1 cellular context compared by ENCODE assay signal in the genomic region with DNA sequence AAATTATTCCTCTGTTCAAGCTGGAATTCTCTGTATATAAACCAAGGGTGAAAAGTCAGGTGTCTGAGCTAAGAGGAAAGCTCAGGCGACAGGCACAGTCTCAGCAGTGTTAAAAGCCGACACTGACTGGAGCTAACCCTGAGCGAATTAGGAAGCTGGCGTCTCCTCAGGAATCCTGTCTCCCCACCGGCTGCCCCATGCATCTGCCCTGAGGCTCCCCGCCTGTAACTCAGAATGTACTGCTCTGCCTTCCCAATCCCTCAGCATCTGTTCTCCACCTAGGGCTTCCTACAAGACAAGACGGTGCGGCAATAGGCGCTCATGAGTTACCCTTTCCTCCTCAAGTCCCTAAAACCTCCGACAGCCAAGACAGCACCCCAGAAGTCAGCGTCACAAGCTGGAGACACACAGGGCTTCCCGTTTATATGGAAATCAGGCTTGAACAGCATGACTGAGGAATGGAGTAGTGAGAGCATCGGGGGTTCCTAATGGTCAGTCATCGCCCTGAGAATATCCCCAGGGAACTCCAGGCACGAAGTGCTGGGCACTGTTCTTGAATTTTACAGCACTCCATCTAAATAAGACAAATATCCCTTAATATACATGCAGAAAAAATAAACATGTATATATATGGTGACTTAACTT.
TF ChIP-seq lines count a peak whose summit lies in the region.

No MANE protein-coding gene starts in this region.

TF ChIP-seq in GM23338, 12 proteins besides CTCF, POLR2A, EP300 and RAD21 (continued from another document):
- TF ChIP-seq, protein P1, sequence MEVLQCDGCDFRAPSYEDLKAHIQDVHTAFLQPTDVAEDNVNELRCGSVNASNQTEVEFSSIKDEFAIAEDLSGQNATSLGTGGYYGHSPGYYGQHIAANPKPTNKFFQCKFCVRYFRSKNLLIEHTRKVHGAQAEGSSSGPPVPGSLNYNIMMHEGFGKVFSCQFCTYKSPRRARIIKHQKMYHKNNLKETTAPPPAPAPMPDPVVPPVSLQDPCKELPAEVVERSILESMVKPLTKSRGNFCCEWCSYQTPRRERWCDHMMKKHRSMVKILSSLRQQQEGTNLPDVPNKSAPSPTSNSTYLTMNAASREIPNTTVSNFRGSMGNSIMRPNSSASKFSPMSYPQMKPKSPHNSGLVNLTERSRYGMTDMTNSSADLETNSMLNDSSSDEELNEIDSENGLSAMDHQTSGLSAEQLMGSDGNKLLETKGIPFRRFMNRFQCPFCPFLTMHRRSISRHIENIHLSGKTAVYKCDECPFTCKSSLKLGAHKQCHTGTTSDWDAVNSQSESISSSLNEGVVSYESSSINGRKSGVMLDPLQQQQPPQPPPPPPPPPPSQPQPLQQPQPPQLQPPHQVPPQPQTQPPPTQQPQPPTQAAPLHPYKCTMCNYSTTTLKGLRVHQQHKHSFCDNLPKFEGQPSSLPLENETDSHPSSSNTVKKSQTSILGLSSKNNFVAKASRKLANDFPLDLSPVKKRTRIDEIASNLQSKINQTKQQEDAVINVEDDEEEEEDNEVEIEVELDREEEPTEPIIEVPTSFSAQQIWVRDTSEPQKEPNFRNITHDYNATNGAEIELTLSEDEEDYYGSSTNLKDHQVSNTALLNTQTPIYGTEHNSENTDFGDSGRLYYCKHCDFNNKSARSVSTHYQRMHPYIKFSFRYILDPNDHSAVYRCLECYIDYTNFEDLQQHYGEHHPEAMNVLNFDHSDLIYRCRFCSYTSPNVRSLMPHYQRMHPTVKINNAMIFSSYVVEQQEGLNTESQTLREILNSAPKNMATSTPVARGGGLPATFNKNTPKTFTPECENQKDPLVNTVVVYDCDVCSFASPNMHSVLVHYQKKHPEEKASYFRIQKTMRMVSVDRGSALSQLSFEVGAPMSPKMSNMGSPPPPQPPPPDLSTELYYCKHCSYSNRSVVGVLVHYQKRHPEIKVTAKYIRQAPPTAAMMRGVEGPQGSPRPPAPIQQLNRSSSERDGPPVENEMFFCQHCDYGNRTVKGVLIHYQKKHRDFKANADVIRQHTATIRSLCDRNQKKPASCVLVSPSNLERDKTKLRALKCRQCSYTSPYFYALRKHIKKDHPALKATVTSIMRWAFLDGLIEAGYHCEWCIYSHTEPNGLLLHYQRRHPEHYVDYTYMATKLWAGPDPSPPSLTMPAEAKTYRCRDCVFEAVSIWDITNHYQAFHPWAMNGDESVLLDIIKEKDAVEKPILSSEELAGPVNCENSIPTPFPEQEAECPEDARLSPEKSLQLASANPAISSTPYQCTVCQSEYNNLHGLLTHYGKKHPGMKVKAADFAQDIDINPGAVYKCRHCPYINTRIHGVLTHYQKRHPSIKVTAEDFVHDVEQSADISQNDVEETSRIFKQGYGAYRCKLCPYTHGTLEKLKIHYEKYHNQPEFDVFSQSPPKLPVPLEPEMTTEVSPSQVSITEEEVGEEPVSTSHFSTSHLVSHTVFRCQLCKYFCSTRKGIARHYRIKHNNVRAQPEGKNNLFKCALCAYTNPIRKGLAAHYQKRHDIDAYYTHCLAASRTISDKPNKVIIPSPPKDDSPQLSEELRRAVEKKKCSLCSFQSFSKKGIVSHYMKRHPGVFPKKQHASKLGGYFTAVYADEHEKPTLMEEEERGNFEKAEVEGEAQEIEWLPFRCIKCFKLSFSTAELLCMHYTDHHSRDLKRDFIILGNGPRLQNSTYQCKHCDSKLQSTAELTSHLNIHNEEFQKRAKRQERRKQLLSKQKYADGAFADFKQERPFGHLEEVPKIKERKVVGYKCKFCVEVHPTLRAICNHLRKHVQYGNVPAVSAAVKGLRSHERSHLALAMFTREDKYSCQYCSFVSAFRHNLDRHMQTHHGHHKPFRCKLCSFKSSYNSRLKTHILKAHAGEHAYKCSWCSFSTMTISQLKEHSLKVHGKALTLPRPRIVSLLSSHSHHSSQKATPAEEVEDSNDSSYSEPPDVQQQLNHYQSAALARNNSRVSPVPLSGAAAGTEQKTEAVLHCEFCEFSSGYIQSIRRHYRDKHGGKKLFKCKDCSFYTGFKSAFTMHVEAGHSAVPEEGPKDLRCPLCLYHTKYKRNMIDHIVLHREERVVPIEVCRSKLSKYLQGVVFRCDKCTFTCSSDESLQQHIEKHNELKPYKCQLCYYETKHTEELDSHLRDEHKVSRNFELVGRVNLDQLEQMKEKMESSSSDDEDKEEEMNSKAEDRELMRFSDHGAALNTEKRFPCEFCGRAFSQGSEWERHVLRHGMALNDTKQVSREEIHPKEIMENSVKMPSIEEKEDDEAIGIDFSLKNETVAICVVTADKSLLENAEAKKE (CRISPR knock-in tag; IDR thresholded peaks at IDR 0.05): no peak
- TF ChIP-seq NANOG (IDR thresholded peaks at IDR 0.05; ENCODE audit: borderline replicate concordance) (no peak), POLR2AphosphoS5 (IDR thresholded peaks at IDR 0.05; ENCODE audit: low read depth) (no peak), STAT1 (IDR thresholded peaks at IDR 0.05; ENCODE audit: unreplicated experiment) (no peak), ZNF331 (CRISPR knock-in tag; IDR thresholded peaks at IDR 0.05; ENCODE audit: low read depth) (no peak)
- TF ChIP-seq, protein P2, sequence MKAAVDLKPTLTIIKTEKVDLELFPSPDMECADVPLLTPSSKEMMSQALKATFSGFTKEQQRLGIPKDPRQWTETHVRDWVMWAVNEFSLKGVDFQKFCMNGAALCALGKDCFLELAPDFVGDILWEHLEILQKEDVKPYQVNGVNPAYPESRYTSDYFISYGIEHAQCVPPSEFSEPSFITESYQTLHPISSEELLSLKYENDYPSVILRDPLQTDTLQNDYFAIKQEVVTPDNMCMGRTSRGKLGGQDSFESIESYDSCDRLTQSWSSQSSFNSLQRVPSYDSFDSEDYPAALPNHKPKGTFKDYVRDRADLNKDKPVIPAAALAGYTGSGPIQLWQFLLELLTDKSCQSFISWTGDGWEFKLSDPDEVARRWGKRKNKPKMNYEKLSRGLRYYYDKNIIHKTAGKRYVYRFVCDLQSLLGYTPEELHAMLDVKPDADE (IDR thresholded peaks at IDR 0.05): no peak
- TF ChIP-seq, protein P3, sequence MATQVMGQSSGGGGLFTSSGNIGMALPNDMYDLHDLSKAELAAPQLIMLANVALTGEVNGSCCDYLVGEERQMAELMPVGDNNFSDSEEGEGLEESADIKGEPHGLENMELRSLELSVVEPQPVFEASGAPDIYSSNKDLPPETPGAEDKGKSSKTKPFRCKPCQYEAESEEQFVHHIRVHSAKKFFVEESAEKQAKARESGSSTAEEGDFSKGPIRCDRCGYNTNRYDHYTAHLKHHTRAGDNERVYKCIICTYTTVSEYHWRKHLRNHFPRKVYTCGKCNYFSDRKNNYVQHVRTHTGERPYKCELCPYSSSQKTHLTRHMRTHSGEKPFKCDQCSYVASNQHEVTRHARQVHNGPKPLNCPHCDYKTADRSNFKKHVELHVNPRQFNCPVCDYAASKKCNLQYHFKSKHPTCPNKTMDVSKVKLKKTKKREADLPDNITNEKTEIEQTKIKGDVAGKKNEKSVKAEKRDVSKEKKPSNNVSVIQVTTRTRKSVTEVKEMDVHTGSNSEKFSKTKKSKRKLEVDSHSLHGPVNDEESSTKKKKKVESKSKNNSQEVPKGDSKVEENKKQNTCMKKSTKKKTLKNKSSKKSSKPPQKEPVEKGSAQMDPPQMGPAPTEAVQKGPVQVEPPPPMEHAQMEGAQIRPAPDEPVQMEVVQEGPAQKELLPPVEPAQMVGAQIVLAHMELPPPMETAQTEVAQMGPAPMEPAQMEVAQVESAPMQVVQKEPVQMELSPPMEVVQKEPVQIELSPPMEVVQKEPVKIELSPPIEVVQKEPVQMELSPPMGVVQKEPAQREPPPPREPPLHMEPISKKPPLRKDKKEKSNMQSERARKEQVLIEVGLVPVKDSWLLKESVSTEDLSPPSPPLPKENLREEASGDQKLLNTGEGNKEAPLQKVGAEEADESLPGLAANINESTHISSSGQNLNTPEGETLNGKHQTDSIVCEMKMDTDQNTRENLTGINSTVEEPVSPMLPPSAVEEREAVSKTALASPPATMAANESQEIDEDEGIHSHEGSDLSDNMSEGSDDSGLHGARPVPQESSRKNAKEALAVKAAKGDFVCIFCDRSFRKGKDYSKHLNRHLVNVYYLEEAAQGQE (IDR thresholded peaks at IDR 0.05; ENCODE audit: unreplicated experiment): no peak
